In the genomic region with DNA sequence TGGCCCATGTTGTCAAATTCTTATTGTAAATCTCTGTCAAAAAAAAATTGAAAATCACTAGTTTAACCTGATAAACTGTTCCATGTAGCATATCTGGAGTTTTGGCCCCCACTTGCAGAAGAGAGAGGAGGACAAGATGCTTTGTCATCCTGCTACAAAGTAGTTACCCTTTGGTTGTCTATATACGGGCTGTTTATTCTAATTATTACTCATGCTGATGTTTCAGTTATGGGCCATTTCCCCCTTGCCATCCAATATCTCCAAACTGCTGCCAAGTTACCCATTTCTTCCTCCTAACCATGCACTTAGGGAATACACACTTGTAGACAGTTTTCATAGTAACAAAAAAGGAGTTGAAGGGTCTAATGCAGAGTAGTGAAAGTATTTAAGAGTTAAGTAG, we compare ENCODE assay signal across 17 cellular contexts. TPM values are rescaled to one million over a fixed set of nuclear protein-coding genes. Genes with fewer than 3 reads are reported as not detected.
DNase-seq lines count a peak whose midpoint lies in the region; ATAC-seq lines count a peak whose summit lies in the region.
"Had no signal": no experiment of that assay in that cellular context is flagged by ENCODE, and none has a peak within 500 bp of the region (broad histone marks: within the 10 kb centered on the region; RNA-seq: fewer than 3 reads in every experiment).

No MANE protein-coding gene starts in this region.

- ATAC-seq in HG02885 (IDR thresholded peaks at IDR 0.05; ENCODE audit: poor library complexity, unreplicated experiment): no peak
- ATAC-seq: GM23338 had no signal

- peak; percentile 7 for DNase-seq in EH (ENCODE audit: low read depth)
- DNase-seq in M059J (ENCODE audit: low read depth): peak; percentile 3
- peak; percentile 24 for DNase-seq in fibroblast of peridontal ligament (ENCODE audit: extremely low read depth)
- no peak for DNase-seq in NCI-H1092 treated with DMSO at 0.1 percent for 48 hours (lab: John Stamatoyannopoulos, UW)
- no peak for DNase-seq in H4 (ENCODE audit: low spot score)
- DNase-seq in midbrain (lab: John Stamatoyannopoulos, UW): no peak
- DNase-seq: BE2C, Karpas-422, NCI-H1105, NCI-H1436 treated with DMSO at 0.1 percent for 48 hours, NCI-H187 treated with DMSO at 0.1 percent for 48 hours, NCI-H446, NCI-H524 treated with DMSO at 0.1 percent for 48 hours, NCI-H774, SK-N-SH had no signal

RNA-seq across cellular contexts. Expression of a gene that starts 22.6 kb away (rescaled TPM):
- 54.4 and 59.1 TPM in 2 replicates for total RNA-seq in M059J (2014; rRNA removed; shearing (Covaris generic))
- 19.2 and 24.3 TPM in 2 replicates for total RNA-seq in H4 (2014; rRNA removed; shearing (Covaris generic))

RNA-seq across cellular contexts. Expression of a gene that starts 35.0 kb away (rescaled TPM):
- total RNA-seq in M059J (2014; rRNA removed; shearing (Covaris generic)): 37.8 and 52.1 TPM in 2 replicates
- total RNA-seq in H4 (2014; rRNA removed; shearing (Covaris generic)): 32.8 and 45.9 TPM in 2 replicates

Comparison
In these comparisons a context has a peak if more than half of its experiments do, and no peak if none do; other contexts are left out.
1. DNase-seq: peak in EH (single experiment), M059J (single experiment) and fibroblast of peridontal ligament (single experiment); none in NCI-H1092 treated with DMSO at 0.1 percent for 48 hours (single experiment), H4 (single experiment) and midbrain (single experiment).